Comparison of ENCODE assay signal across 1 cellular context in the genomic region with DNA sequence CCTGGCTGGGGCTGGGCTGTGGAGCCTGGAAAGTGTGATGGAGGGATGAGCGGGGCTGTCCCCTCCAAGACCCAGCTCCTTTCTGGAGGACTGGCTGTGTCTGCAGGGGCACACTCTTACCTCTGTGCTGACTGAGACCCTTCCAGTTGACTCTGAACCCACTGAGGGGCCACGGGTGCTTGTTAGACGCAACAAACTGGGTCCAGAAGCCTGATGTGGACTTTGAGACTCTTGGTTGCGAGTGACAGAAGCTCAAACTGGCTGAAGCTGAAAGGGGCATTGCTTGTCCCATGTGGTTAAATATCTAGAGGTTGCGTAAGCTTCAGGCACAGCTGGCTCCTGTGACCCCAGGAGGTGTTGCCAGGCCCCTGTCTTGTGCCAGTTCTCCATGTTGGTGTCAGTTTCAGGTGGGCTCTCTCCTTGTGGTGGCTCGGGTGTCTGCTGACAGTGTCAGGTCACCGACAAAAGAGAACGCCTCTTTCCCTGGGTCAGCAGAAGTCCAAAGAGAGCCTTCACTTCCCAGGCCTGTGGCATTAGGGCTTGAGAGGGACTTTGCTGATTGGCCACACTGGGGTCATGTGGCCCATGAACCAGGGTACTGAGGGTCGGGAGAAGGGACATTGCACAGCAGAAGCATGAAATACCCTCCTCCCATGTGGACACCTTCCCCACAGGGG.
TF ChIP-seq lines count a peak whose summit lies in the region.

No MANE protein-coding gene starts in this region.

TF ChIP-seq in HepG2, 621 proteins besides CTCF, POLR2A, EP300 and RAD21 (continued from another document and continues in another):
- TF ChIP-seq TOPORS (CRISPR knock-in tag; IDR thresholded peaks at IDR 0.05) (no peak), MAFF (IDR thresholded peaks at IDR 0.05; ENCODE audit: low read depth, low read length) (no peak), PHB2 (IDR thresholded peaks at IDR 0.05; ENCODE audit: partially characterized antibody) (no peak), FOXP1 (IDR thresholded peaks at IDR 0.05) (no peak), FOXP1 (CRISPR knock-in tag; IDR thresholded peaks at IDR 0.05) (peak; percentile 12; the same call in 1 of the 2 replicates), KLF9 (CRISPR knock-in tag; IDR thresholded peaks at IDR 0.05; ENCODE audit: low read depth) (no peak), HMG20B (CRISPR knock-in tag; conservative IDR thresholded peaks at IDR 0.05) (0 out of 2 replicates have a peak, but pooled peaks have one; percentile 48), SNRNP70 (IDR thresholded peaks at IDR 0.05; ENCODE audit: low read depth, low read length) (no peak), EHMT2 (IDR thresholded peaks at IDR 0.05; ENCODE audit: borderline replicate concordance, low read depth, low read length) (peak; percentile 57; the same call in 1 of the 2 replicates), MEF2D (CRISPR knock-in tag; IDR thresholded peaks at IDR 0.05) (0 out of 2 replicates have a peak, but pooled peaks have one; percentile 10), HNRNPL (IDR thresholded peaks at IDR 0.05; ENCODE audit: low read depth, low read length) (peak; percentile 71; the same call in 1 of the 2 replicates), NPAS2 (CRISPR knock-in tag; IDR thresholded peaks at IDR 0.05; ENCODE audit: borderline replicate concordance) (no peak), ZBTB7A (CRISPR knock-in tag; IDR thresholded peaks at IDR 0.05) (peak; percentile 91), ARNTL (CRISPR knock-in tag; IDR thresholded peaks at IDR 0.05) (no peak), MAFK (conservative IDR thresholded peaks at IDR 0.05 in 1 of 2, IDR thresholded peaks at IDR 0.05 in 1 of 2; ENCODE audit: low read length in 2 of 2) (peak; percentile 35 to 49; a peak in 2 of 4 replicates), SMAD3 (CRISPR knock-in tag; IDR thresholded peaks at IDR 0.05) (peak; percentile 82), MIER2 (CRISPR knock-in tag; IDR thresholded peaks at IDR 0.05) (0 out of 2 replicates have a peak, but pooled peaks have one; percentile 42), MEIS1 (CRISPR knock-in tag; IDR thresholded peaks at IDR 0.05; ENCODE audit: borderline replicate concordance) (0 out of 2 replicates have a peak, but pooled peaks have one; percentile 55), KDM6A (CRISPR knock-in tag; IDR thresholded peaks at IDR 0.05; ENCODE audit: low read depth) (peak; percentile 59), SP2 (CRISPR knock-in tag; IDR thresholded peaks at IDR 0.05) (0 out of 2 replicates have a peak, but pooled peaks have one; percentile 34), ZBTB21 (CRISPR knock-in tag; IDR thresholded peaks at IDR 0.05) (0 out of 2 replicates have a peak, but pooled peaks have one; percentile 23), SIX4 (CRISPR knock-in tag; IDR thresholded peaks at IDR 0.05) (no peak), ZSCAN12 (CRISPR knock-in tag; IDR thresholded peaks at IDR 0.05) (no peak), ZNF263 (CRISPR knock-in tag; IDR thresholded peaks at IDR 0.05) (peak; percentile 33; the same call in 1 of the 2 replicates), MTF1 (CRISPR knock-in tag; IDR thresholded peaks at IDR 0.05) (no peak), ARHGAP35 (CRISPR knock-in tag; IDR thresholded peaks at IDR 0.05; ENCODE audit: borderline replicate concordance) (no peak)
- TF ChIP-seq, protein P1, sequence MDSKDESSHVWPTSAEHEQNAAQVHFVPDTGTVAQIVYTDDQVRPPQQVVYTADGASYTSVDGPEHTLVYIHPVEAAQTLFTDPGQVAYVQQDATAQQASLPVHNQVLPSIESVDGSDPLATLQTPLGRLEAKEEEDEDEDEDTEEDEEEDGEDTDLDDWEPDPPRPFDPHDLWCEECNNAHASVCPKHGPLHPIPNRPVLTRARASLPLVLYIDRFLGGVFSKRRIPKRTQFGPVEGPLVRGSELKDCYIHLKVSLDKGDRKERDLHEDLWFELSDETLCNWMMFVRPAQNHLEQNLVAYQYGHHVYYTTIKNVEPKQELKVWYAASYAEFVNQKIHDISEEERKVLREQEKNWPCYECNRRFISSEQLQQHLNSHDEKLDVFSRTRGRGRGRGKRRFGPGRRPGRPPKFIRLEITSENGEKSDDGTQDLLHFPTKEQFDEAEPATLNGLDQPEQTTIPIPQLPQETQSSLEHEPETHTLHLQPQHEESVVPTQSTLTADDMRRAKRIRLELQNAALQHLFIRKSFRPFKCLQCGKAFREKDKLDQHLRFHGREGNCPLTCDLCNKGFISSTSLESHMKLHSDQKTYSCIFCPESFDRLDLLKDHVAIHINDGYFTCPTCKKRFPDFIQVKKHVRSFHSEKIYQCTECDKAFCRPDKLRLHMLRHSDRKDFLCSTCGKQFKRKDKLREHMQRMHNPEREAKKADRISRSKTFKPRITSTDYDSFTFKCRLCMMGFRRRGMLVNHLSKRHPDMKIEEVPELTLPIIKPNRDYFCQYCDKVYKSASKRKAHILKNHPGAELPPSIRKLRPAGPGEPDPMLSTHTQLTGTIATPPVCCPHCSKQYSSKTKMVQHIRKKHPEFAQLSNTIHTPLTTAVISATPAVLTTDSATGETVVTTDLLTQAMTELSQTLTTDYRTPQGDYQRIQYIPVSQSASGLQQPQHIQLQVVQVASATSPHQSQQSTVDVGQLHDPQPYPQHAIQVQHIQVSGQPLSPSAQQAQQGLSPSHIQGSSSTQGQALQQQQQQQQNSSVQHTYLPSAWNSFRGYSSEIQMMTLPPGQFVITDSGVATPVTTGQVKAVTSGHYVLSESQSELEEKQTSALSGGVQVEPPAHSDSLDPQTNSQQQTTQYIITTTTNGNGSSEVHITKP (CRISPR knock-in tag; IDR thresholded peaks at IDR 0.05; ENCODE audit: low read depth) = no peak
- TF ChIP-seq, protein P2, sequence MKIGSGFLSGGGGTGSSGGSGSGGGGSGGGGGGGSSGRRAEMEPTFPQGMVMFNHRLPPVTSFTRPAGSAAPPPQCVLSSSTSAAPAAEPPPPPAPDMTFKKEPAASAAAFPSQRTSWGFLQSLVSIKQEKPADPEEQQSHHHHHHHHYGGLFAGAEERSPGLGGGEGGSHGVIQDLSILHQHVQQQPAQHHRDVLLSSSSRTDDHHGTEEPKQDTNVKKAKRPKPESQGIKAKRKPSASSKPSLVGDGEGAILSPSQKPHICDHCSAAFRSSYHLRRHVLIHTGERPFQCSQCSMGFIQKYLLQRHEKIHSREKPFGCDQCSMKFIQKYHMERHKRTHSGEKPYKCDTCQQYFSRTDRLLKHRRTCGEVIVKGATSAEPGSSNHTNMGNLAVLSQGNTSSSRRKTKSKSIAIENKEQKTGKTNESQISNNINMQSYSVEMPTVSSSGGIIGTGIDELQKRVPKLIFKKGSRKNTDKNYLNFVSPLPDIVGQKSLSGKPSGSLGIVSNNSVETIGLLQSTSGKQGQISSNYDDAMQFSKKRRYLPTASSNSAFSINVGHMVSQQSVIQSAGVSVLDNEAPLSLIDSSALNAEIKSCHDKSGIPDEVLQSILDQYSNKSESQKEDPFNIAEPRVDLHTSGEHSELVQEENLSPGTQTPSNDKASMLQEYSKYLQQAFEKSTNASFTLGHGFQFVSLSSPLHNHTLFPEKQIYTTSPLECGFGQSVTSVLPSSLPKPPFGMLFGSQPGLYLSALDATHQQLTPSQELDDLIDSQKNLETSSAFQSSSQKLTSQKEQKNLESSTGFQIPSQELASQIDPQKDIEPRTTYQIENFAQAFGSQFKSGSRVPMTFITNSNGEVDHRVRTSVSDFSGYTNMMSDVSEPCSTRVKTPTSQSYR (CRISPR knock-in tag; IDR thresholded peaks at IDR 0.05; ENCODE audit: borderline replicate concordance) = no peak
- TF ChIP-seq, protein P3, sequence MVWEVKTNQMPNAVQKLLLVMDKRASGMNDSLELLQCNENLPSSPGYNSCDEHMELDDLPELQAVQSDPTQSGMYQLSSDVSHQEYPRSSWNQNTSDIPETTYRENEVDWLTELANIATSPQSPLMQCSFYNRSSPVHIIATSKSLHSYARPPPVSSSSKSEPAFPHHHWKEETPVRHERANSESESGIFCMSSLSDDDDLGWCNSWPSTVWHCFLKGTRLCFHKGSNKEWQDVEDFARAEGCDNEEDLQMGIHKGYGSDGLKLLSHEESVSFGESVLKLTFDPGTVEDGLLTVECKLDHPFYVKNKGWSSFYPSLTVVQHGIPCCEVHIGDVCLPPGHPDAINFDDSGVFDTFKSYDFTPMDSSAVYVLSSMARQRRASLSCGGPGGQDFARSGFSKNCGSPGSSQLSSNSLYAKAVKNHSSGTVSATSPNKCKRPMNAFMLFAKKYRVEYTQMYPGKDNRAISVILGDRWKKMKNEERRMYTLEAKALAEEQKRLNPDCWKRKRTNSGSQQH (CRISPR knock-in tag; IDR thresholded peaks at IDR 0.05; ENCODE audit: low read depth) = 0 out of 2 replicates have a peak, but pooled peaks have one; percentile 25
- TF ChIP-seq, protein P4, sequence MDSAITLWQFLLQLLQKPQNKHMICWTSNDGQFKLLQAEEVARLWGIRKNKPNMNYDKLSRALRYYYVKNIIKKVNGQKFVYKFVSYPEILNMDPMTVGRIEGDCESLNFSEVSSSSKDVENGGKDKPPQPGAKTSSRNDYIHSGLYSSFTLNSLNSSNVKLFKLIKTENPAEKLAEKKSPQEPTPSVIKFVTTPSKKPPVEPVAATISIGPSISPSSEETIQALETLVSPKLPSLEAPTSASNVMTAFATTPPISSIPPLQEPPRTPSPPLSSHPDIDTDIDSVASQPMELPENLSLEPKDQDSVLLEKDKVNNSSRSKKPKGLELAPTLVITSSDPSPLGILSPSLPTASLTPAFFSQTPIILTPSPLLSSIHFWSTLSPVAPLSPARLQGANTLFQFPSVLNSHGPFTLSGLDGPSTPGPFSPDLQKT (CRISPR knock-in tag; IDR thresholded peaks at IDR 0.05; ENCODE audit: borderline replicate concordance) = no peak
- TF ChIP-seq, protein P5, sequence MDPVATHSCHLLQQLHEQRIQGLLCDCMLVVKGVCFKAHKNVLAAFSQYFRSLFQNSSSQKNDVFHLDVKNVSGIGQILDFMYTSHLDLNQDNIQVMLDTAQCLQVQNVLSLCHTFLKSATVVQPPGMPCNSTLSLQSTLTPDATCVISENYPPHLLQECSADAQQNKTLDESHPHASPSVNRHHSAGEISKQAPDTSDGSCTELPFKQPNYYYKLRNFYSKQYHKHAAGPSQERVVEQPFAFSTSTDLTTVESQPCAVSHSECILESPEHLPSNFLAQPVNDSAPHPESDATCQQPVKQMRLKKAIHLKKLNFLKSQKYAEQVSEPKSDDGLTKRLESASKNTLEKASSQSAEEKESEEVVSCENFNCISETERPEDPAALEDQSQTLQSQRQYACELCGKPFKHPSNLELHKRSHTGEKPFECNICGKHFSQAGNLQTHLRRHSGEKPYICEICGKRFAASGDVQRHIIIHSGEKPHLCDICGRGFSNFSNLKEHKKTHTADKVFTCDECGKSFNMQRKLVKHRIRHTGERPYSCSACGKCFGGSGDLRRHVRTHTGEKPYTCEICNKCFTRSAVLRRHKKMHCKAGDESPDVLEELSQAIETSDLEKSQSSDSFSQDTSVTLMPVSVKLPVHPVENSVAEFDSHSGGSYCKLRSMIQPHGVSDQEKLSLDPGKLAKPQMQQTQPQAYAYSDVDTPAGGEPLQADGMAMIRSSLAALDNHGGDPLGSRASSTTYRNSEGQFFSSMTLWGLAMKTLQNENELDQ (CRISPR knock-in tag; IDR thresholded peaks at IDR 0.05; ENCODE audit: borderline replicate concordance) = no peak
- TF ChIP-seq, protein P6, sequence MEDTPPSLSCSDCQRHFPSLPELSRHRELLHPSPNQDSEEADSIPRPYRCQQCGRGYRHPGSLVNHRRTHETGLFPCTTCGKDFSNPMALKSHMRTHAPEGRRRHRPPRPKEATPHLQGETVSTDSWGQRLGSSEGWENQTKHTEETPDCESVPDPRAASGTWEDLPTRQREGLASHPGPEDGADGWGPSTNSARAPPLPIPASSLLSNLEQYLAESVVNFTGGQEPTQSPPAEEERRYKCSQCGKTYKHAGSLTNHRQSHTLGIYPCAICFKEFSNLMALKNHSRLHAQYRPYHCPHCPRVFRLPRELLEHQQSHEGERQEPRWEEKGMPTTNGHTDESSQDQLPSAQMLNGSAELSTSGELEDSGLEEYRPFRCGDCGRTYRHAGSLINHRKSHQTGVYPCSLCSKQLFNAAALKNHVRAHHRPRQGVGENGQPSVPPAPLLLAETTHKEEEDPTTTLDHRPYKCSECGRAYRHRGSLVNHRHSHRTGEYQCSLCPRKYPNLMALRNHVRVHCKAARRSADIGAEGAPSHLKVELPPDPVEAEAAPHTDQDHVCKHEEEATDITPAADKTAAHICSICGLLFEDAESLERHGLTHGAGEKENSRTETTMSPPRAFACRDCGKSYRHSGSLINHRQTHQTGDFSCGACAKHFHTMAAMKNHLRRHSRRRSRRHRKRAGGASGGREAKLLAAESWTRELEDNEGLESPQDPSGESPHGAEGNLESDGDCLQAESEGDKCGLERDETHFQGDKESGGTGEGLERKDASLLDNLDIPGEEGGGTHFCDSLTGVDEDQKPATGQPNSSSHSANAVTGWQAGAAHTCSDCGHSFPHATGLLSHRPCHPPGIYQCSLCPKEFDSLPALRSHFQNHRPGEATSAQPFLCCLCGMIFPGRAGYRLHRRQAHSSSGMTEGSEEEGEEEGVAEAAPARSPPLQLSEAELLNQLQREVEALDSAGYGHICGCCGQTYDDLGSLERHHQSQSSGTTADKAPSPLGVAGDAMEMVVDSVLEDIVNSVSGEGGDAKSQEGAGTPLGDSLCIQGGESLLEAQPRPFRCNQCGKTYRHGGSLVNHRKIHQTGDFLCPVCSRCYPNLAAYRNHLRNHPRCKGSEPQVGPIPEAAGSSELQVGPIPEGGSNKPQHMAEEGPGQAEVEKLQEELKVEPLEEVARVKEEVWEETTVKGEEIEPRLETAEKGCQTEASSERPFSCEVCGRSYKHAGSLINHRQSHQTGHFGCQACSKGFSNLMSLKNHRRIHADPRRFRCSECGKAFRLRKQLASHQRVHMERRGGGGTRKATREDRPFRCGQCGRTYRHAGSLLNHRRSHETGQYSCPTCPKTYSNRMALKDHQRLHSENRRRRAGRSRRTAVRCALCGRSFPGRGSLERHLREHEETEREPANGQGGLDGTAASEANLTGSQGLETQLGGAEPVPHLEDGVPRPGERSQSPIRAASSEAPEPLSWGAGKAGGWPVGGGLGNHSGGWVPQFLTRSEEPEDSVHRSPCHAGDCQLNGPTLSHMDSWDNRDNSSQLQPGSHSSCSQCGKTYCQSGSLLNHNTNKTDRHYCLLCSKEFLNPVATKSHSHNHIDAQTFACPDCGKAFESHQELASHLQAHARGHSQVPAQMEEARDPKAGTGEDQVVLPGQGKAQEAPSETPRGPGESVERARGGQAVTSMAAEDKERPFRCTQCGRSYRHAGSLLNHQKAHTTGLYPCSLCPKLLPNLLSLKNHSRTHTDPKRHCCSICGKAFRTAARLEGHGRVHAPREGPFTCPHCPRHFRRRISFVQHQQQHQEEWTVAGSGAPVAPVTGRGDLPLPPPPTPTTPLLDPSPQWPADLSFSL (CRISPR knock-in tag; IDR thresholded peaks at IDR 0.05) = no peak
- TF ChIP-seq, protein P7, sequence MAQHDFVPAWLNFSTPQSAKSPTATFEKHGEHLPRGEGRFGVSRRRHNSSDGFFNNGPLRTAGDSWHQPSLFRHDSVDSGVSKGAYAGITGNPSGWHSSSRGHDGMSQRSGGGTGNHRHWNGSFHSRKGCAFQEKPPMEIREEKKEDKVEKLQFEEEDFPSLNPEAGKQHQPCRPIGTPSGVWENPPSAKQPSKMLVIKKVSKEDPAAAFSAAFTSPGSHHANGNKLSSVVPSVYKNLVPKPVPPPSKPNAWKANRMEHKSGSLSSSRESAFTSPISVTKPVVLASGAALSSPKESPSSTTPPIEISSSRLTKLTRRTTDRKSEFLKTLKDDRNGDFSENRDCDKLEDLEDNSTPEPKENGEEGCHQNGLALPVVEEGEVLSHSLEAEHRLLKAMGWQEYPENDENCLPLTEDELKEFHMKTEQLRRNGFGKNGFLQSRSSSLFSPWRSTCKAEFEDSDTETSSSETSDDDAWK (CRISPR knock-in tag; IDR thresholded peaks at IDR 0.05) = no peak
- TF ChIP-seq, protein P8, sequence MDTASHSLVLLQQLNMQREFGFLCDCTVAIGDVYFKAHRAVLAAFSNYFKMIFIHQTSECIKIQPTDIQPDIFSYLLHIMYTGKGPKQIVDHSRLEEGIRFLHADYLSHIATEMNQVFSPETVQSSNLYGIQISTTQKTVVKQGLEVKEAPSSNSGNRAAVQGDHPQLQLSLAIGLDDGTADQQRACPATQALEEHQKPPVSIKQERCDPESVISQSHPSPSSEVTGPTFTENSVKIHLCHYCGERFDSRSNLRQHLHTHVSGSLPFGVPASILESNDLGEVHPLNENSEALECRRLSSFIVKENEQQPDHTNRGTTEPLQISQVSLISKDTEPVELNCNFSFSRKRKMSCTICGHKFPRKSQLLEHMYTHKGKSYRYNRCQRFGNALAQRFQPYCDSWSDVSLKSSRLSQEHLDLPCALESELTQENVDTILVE (CRISPR knock-in tag; IDR thresholded peaks at IDR 0.05) = no peak; the same call in 1 of the 2 replicates
